8 cellular contexts compared by ENCODE assay signal in the genomic region with DNA sequence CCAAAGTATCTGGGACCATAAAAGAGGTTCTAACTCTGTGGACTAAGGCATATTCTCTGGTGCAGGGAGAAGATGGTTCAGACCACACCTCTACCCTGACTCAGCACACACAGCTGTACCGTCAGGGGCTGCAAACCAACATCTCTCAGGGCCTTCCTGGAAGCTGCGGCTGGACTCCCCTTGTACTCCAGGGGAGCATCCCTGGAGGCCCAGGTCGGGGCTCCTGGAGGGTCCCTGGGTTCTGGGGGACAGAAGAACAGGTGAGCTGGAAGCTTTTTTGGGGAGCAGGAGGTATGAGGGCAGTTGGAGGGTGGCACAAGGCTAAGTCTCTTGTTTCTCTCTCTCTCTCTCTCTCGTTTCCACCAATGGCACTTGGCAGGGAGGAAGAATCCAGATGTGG.
"Had no signal": no experiment of that assay in that cellular context is flagged by ENCODE, and none has a peak within 500 bp of the region (broad histone marks: within the 10 kb centered on the region; RNA-seq: fewer than 3 reads in every experiment).

No MANE protein-coding gene starts in this region.

- H3K4me3 ChIP-seq: GM23338, K562 had no signal

- H3K9me3 Mint-ChIP-seq: GM23338, H9 had no signal

- H3K4me2 ChIP-seq: GM23338 had no signal

- ATAC-seq: GM23338, K562 had no signal

- FAIRE-seq: H1, H54, HTR-8/SVneo, K562 had no signal

- DNase-seq: H9, HCEC 1CT, IMR-90 had no signal

- H3K4me3 Mint-ChIP-seq: GM23338, H9 had no signal

- H3K27ac Mint-ChIP-seq: GM23338, H9 had no signal

- H2AFZ ChIP-seq: GM23338 had no signal
